In the genomic region with DNA sequence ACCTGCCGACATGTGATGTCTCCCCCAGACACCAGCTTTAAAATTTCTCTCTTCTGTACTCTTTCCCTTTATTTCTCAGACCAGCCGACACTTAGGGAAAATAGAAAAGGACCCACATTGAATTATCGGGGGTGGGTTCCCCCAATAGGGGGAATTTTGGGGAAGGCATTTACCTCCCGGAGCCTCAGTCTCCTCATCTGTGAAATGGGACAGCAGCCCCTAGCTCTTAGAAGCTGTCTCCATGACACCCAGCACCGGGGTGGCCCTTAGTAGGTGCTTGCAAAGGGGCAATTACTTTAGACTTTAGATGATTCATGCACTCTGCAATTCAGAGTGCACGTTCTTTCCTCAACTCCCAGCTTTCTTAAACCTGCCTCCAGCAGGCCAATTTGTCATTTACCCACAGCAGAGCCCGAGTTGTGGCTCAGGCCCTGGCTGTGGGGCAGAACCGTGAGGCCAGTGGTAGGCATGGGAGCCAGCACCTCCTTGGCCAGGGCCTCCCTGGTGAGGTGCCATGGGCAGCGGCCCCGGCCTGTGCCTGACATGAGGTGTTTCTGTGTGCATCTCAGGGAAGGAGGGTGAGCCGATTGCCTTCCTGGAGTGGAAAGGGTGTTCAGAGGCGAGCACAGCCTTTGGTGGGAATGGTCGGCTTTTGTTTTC, we compare ENCODE assay signal across 1 cellular context.
A peak's percentile ranks its signal among the peaks of the same experiment; 100 is the strongest.
TF ChIP-seq lines count a peak whose summit lies in the region.

No MANE protein-coding gene starts in this region.

TF ChIP-seq in H1, 55 proteins besides CTCF, POLR2A, EP300 and RAD21:
- peak; percentile 92 for TF ChIP-seq KDM1A (IDR thresholded peaks at IDR 0.05; ENCODE audit: borderline replicate concordance, low read length)
- TF ChIP-seq RBBP5 (IDR thresholded peaks at IDR 0.05; ENCODE audit: borderline replicate concordance, low read depth, low read length) = 0 out of 2 replicates have a peak, but pooled peaks have one; percentile 45
- TF ChIP-seq ASH2L (IDR thresholded peaks at IDR 0.05; ENCODE audit: low read length) = peak; percentile 29
- TF ChIP-seq CHD1 (IDR thresholded peaks at IDR 0.05; ENCODE audit: low read depth, low read length) = no peak
- no peak for TF ChIP-seq GTF2F1 (IDR thresholded peaks at IDR 0.05; ENCODE audit: borderline replicate concordance, low read depth, low read length)
- peak in 1 of 2 experiments; percentile 46; a peak in 1 of 4 replicates for TF ChIP-seq HDAC2 (IDR thresholded peaks at IDR 0.05; ENCODE audit: borderline replicate concordance in 1 of 2, low read depth in 2 of 2, low read length in 2 of 2)
